ENCODE assay signal across 2 cellular contexts in genomic region chr14:56581041-56581727, GRCh38.
TF ChIP-seq lines count a peak whose summit lies in the region.

No MANE protein-coding gene starts in this region.

TF ChIP-seq in IMR-90, 13 proteins besides CTCF, POLR2A, EP300 and RAD21:
- TF ChIP-seq MAFK (IDR thresholded peaks at IDR 0.05; ENCODE audit: low read depth, low read length), result no peak
- no peak for TF ChIP-seq USF2 (IDR thresholded peaks at IDR 0.05; ENCODE audit: low read depth, low read length)
- TF ChIP-seq MAZ (IDR thresholded peaks at IDR 0.05; ENCODE audit: borderline replicate concordance, low read depth, low read length), result no peak
- TF ChIP-seq MXI1 (IDR thresholded peaks at IDR 0.05; ENCODE audit: borderline replicate concordance, low read depth, low read length), result no peak
- no peak for TF ChIP-seq SMC3 (IDR thresholded peaks at IDR 0.05; ENCODE audit: low read depth, low read length)
- no peak for TF ChIP-seq CEBPB (IDR thresholded peaks at IDR 0.05; ENCODE audit: low read depth, low read length)
- no peak for TF ChIP-seq NFE2L2 (IDR thresholded peaks at IDR 0.05; ENCODE audit: low read depth, low read length)
- TF ChIP-seq ELK1 (IDR thresholded peaks at IDR 0.05; ENCODE audit: borderline replicate concordance, low read depth, low read length), result no peak
- TF ChIP-seq RFX5 (IDR thresholded peaks at IDR 0.05; ENCODE audit: low read depth, low read length), result no peak
- no peak for TF ChIP-seq CHD1 (IDR thresholded peaks at IDR 0.05; ENCODE audit: low read depth, low read length)
- TF ChIP-seq BHLHE40 (IDR thresholded peaks at IDR 0.05; ENCODE audit: low read depth, low read length), result no peak
- TF ChIP-seq RCOR1 (IDR thresholded peaks at IDR 0.05; ENCODE audit: insufficient replicate concordance, low read length), result no peak
- TF ChIP-seq FOS (IDR thresholded peaks at IDR 0.05; ENCODE audit: low read depth, low read length), result no peak
TF ChIP-seq in IMR-90: peak in this region for 0.

TF ChIP-seq in GM12878, 131 proteins besides CTCF, POLR2A, EP300 and RAD21:
- peak; percentile 75 for TF ChIP-seq PKNOX1 (IDR thresholded peaks at IDR 0.05)
- peak; percentile 91 for TF ChIP-seq SPI1 (IDR thresholded peaks at IDR 0.05; ENCODE audit: borderline replicate concordance, insufficient read depth, low read depth, low read length)
- TF ChIP-seq HDAC6 (IDR thresholded peaks at IDR 0.05; ENCODE audit: unreplicated experiment), result no peak
- TF ChIP-seq IRF5 (IDR thresholded peaks at IDR 0.05; ENCODE audit: borderline replicate concordance), result no peak
- TF ChIP-seq RELB (IDR thresholded peaks at IDR 0.05; ENCODE audit: low read depth), result peak; percentile 39; the same call in 1 of the 2 replicates
- TF ChIP-seq BCLAF1 (IDR thresholded peaks at IDR 0.05), result no peak
- peak; percentile 23; the same call in 1 of the 2 replicates for TF ChIP-seq DPF2 (IDR thresholded peaks at IDR 0.05)
- TF ChIP-seq FOS (IDR thresholded peaks at IDR 0.05; ENCODE audit: borderline replicate concordance, extremely low read depth, insufficient read length), result no peak
- TF ChIP-seq NFYA (IDR thresholded peaks at IDR 0.05; ENCODE audit: borderline replicate concordance, low read depth, low read length), result no peak
- peak; percentile 40; the same call in 1 of the 2 replicates for TF ChIP-seq IKZF1 (conservative IDR thresholded peaks at IDR 0.05)
- TF ChIP-seq IKZF2 (IDR thresholded peaks at IDR 0.05), result peak; percentile 68
- no peak for TF ChIP-seq ATF7 (IDR thresholded peaks at IDR 0.05; ENCODE audit: low read depth)
- TF ChIP-seq SKIL (IDR thresholded peaks at IDR 0.05; ENCODE audit: low read depth, poor library complexity, severe bottlenecking), result peak; percentile 60
- TF ChIP-seq PAX5 (IDR thresholded peaks at IDR 0.05; ENCODE audit: borderline replicate concordance, low read depth, low read length), result no peak
- TF ChIP-seq BMI1 (IDR thresholded peaks at IDR 0.05; ENCODE audit: borderline replicate concordance), result 0 out of 2 replicates have a peak, but pooled peaks have one; percentile 39
- peak; percentile 30; the same call in 1 of the 2 replicates for TF ChIP-seq MTA2 (IDR thresholded peaks at IDR 0.05; ENCODE audit: low read depth)
- TF ChIP-seq RUNX3 (IDR thresholded peaks at IDR 0.05; ENCODE audit: low read length), result peak; percentile 48
- no peak for TF ChIP-seq TCF3 (IDR thresholded peaks at IDR 0.05; ENCODE audit: borderline replicate concordance, insufficient read depth, low read depth, low read length)
- 0 out of 2 replicates have a peak, but pooled peaks have one; percentile 22 for TF ChIP-seq MXI1 (IDR thresholded peaks at IDR 0.05; ENCODE audit: low read depth, low read length)
- TF ChIP-seq NKRF (conservative IDR thresholded peaks at IDR 0.05), result 0 out of 2 replicates have a peak, but pooled peaks have one; percentile 16
TF ChIP-seq in GM12878: peak in this region for 12.
